ENCODE assay signal across 8 cellular contexts in the genomic region with DNA sequence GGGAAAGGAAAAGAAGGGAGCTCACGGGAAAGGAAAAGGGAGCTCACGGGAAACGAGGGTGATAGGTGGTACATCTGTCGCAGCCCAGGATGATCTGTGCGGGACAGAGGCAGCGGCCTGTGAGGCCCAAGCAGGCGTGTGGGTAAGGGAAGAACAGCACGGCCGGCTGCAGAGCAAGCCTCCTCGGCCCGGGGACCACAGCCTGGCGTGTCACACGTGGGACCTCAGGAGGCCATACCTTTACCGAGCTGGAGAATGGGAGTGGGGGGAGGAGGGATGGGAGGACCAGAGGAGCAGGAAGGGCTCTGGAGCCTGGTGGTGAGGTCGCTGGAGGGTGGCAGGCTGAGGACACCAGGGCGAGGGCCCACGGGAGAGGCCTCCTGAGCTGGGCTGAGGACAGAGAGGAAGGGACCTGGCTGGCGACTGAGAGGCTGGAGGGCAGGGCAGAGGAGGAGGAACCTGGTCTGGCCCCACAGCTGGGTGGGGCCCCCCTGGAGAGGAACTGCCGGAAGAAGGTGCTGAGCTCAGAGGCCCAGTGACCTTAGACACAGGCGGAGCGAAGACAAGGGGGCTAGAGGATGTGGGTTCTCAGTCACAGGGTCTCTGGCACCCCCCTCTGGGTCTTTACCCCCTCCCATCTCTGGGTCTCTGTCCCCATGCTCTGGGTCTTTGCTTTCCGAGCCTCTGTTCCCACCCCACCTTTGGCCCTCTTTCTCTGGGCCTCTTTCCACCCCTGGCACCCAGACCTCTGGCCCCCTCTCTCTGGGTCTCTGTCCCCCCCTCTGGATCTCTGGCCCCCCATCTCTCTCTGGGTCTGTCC. TPM values are rescaled to one million over a fixed set of nuclear protein-coding genes. Genes with fewer than 3 reads are reported as not detected.
DNase-seq lines count a peak whose midpoint lies in the region; ATAC-seq and TF ChIP-seq lines count a peak whose summit lies in the region.

No MANE protein-coding gene starts in this region.

- no peaks in the 10 kb centered on the region for H3K27me3 ChIP-seq in mesenchymal stem cell (ENCODE audit: control insufficient read depth in 1 of 2, insufficient read depth in 1 of 2, low read length in 2 of 2)
- H3K27me3 ChIP-seq in tibial nerve = no peaks in the 10 kb centered on the region

- peak overlapping the region; percentile 39 for H2BK120ac ChIP-seq in mesenchymal stem cell (ENCODE audit: low read depth, low read length)

- no peaks in the 10 kb centered on the region for H3K9me3 ChIP-seq in mesenchymal stem cell (ENCODE audit: control insufficient read depth, low read length)
- no peaks in the 10 kb centered on the region for H3K9me3 ChIP-seq in tibial nerve

- no peak overlapping the region for H2AFZ ChIP-seq in mesenchymal stem cell (ENCODE audit: low read depth, low read length)

- peak overlapping the region; percentile 99 for H2BK5ac ChIP-seq in mesenchymal stem cell (ENCODE audit: low read depth, low read length, poor library complexity, severe bottlenecking)

- H3K4me3 ChIP-seq in choroid plexus epithelial cell (ENCODE audit: low read depth, low read length) = no peak overlapping the region
- no peak overlapping the region for H3K4me3 ChIP-seq in mesenchymal stem cell (ENCODE audit: insufficient read depth in 1 of 2, low read depth in 1 of 2, low read length in 2 of 2)
- H3K4me3 ChIP-seq in tibial nerve = peak overlapping the region in 1 of 4 donors; percentile 7

- peak overlapping the region; percentile 96 for H4K91ac ChIP-seq in mesenchymal stem cell (ENCODE audit: low read length)

- WGBS in mesenchymal stem cell = 50% methylated on average over 22 of the region's 22 CpGs
- 55 to 61% methylated on average over 22 of the region's 22 CpGs for WGBS in tibial nerve, 2 donors

- DNase-seq in DMS 273 (lab: John Stamatoyannopoulos, UW; ENCODE audit: unreplicated experiment) (peak; percentile 58), DMS 273 treated with DMSO at 0.1 percent for 48 hours (lab: John Stamatoyannopoulos, UW) (no peak), choroid plexus epithelial cell (ENCODE audit: low read depth) (peak; percentile 39), mesenchymal stem cell (peak; percentile 53), tibial nerve (ENCODE audit: low spot score in 2 of 2) (peak in 1 of 2 donors; percentile 44)

- H3K4ac ChIP-seq in mesenchymal stem cell (ENCODE audit: low read depth in 1 of 2, low read length in 2 of 2) = peak overlapping the region; percentile 29 to 89

- TF ChIP-seq EP300 in tibial nerve (IDR thresholded peaks at IDR 0.05) = peak in 1 of 2 donors; percentile 26

- H3K4me2 ChIP-seq in mesenchymal stem cell (ENCODE audit: low read length, poor library complexity, severe bottlenecking) = no peak overlapping the region

- H3K23ac ChIP-seq in mesenchymal stem cell (ENCODE audit: low read length in 2 of 2) = peak overlapping the region in 1 of 2 experiments; percentile 46

- peak overlapping the region; percentile 70 for H4K8ac ChIP-seq in mesenchymal stem cell (ENCODE audit: low read length)

- peak overlapping the region in 1 of 2 experiments; percentile 89 for H2BK12ac ChIP-seq in mesenchymal stem cell (ENCODE audit: low read length in 2 of 2)

- peak overlapping the region; percentile 89 for H2AK5ac ChIP-seq in mesenchymal stem cell (ENCODE audit: low read length, severe bottlenecking)

- peak overlapping the region in 1 of 2 experiments; percentile 66 for H3K14ac ChIP-seq in mesenchymal stem cell (ENCODE audit: low read length in 2 of 2)

- H3K79me1 ChIP-seq in mesenchymal stem cell (replicated peaks; ENCODE audit: low read length, poor library complexity, severe bottlenecking) = peaks cover 3% of the 10 kb centered on the region

- H3K36me3 ChIP-seq in mesenchymal stem cell (ENCODE audit: control insufficient read depth in 1 of 2, insufficient read depth in 2 of 2, low read depth in 1 of 2, low read length in 2 of 2) (peaks cover 45 to 47% of the 10 kb centered on the region in 2 experiments), tibial nerve (peaks cover 0 to 31% (median 0%) of the 10 kb centered on the region in 3 donors)

- H2BK15ac ChIP-seq in mesenchymal stem cell (ENCODE audit: low read depth, poor library complexity, severe bottlenecking) = peak overlapping the region; percentile 87

- TF ChIP-seq CTCF in choroid plexus epithelial cell (conservative IDR thresholded peaks at IDR 0.05; ENCODE audit: low read depth, low read length) (no peak), tibial nerve (IDR thresholded peaks at IDR 0.05) (no peak)

- H3K27ac ChIP-seq in mesenchymal stem cell (ENCODE audit: low read length, poor library complexity, severe bottlenecking) (peak overlapping the region; percentile 87), tibial nerve (peak overlapping the region; percentile 92 to 97 (median 96))

- peak overlapping the region; percentile 55 to 93 for H3K18ac ChIP-seq in mesenchymal stem cell (ENCODE audit: low read depth in 1 of 2, low read length in 2 of 2)

- ATAC-seq in HG03571 (IDR thresholded peaks at IDR 0.05; ENCODE audit: unreplicated experiment) (peak; percentile 39), SK-N-SH treated with all-trans-retinoic acid at 6 μM for 48 hours (peak; percentile 1; the same call in 1 of the 3 replicates), GM18873 (IDR thresholded peaks at IDR 0.05; ENCODE audit: low FRiP score, unreplicated experiment) (no peak)

- peak overlapping the region; percentile 45 for H3K9ac ChIP-seq in mesenchymal stem cell (ENCODE audit: low read length)

- H3K4me1 ChIP-seq in mesenchymal stem cell (ENCODE audit: control insufficient read depth, insufficient read depth, low read depth, low read length) (peaks cover 43% of the 10 kb centered on the region), tibial nerve (peaks cover 0 to 44% (median 33%) of the 10 kb centered on the region in 4 donors)

- peak in 1 of 2 donors; percentile 51 for TF ChIP-seq POLR2A in tibial nerve (IDR thresholded peaks at IDR 0.05)

TF ChIP-seq in SK-N-SH treated with all-trans-retinoic acid at 6 μM for 48 hours, 23 proteins besides CTCF, POLR2A, EP300 and RAD21 (continues in another document):
- TF ChIP-seq CSDC2 (CRISPR knock-in tag; IDR thresholded peaks at IDR 0.05) = no peak
- TF ChIP-seq BACH2 (CRISPR knock-in tag; IDR thresholded peaks at IDR 0.05; ENCODE audit: borderline replicate concordance) = no peak
- no peak for TF ChIP-seq TCF4 (CRISPR knock-in tag; IDR thresholded peaks at IDR 0.05; ENCODE audit: borderline replicate concordance)
- no peak for TF ChIP-seq SNAI2 (CRISPR knock-in tag; IDR thresholded peaks at IDR 0.05)
- TF ChIP-seq, protein P1, sequence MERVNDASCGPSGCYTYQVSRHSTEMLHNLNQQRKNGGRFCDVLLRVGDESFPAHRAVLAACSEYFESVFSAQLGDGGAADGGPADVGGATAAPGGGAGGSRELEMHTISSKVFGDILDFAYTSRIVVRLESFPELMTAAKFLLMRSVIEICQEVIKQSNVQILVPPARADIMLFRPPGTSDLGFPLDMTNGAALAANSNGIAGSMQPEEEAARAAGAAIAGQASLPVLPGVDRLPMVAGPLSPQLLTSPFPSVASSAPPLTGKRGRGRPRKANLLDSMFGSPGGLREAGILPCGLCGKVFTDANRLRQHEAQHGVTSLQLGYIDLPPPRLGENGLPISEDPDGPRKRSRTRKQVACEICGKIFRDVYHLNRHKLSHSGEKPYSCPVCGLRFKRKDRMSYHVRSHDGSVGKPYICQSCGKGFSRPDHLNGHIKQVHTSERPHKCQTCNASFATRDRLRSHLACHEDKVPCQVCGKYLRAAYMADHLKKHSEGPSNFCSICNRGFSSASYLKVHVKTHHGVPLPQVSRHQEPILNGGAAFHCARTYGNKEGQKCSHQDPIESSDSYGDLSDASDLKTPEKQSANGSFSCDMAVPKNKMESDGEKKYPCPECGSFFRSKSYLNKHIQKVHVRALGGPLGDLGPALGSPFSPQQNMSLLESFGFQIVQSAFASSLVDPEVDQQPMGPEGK (CRISPR knock-in tag; IDR thresholded peaks at IDR 0.05; ENCODE audit: borderline replicate concordance) = no peak
- TF ChIP-seq PPARA (CRISPR knock-in tag; IDR thresholded peaks at IDR 0.05; ENCODE audit: borderline replicate concordance) = no peak
- TF ChIP-seq, protein P2, sequence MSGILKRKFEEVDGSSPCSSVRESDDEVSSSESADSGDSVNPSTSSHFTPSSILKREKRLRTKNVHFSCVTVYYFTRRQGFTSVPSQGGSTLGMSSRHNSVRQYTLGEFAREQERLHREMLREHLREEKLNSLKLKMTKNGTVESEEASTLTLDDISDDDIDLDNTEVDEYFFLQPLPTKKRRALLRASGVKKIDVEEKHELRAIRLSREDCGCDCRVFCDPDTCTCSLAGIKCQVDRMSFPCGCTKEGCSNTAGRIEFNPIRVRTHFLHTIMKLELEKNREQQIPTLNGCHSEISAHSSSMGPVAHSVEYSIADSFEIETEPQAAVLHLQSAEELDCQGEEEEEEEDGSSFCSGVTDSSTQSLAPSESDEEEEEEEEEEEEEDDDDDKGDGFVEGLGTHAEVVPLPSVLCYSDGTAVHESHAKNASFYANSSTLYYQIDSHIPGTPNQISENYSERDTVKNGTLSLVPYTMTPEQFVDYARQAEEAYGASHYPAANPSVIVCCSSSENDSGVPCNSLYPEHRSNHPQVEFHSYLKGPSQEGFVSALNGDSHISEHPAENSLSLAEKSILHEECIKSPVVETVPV (CRISPR knock-in tag; IDR thresholded peaks at IDR 0.05) = no peak
- peak; percentile 40; the same call in 1 of the 2 replicates for TF ChIP-seq RARB (CRISPR knock-in tag; IDR thresholded peaks at IDR 0.05)
- no peak for TF ChIP-seq ESRRG (CRISPR knock-in tag; IDR thresholded peaks at IDR 0.05)
- no peak for TF ChIP-seq ARNTL (CRISPR knock-in tag; IDR thresholded peaks at IDR 0.05; ENCODE audit: borderline replicate concordance, low read depth)
- no peak for TF ChIP-seq TOX (CRISPR knock-in tag; IDR thresholded peaks at IDR 0.05; ENCODE audit: borderline replicate concordance)

RNA-seq across cellular contexts. Expression of a gene that starts 2.9 kb away (rescaled TPM):
- polyA plus RNA-seq in mesenchymal stem cell (2013, experiment 1 of 2) = 12,810 TPM
- 12,668 TPM for polyA plus RNA-seq in mesenchymal stem cell (2013, experiment 2 of 2)
- total RNA-seq in tibial nerve = 1,000 to 10,000 TPM; 5,480 to 8,362 (median 5,857) TPM

RNA-seq across cellular contexts. Expression of a gene that starts 7.6 kb away (rescaled TPM):
- 119 TPM for polyA plus RNA-seq in mesenchymal stem cell (2013, experiment 1 of 2)
- polyA plus RNA-seq in mesenchymal stem cell (2013, experiment 2 of 2) = 110 TPM
- total RNA-seq in tibial nerve = 10 to 100 TPM; 31.4 to 61.2 (median 38.4) TPM

RNA-seq across cellular contexts. Expression of a gene that starts 28.7 kb away (rescaled TPM):
- polyA plus RNA-seq in mesenchymal stem cell (2013, experiment 1 of 2) = not detected
- 0.04 TPM for polyA plus RNA-seq in mesenchymal stem cell (2013, experiment 2 of 2)
- 1 to 10 TPM in 1 of 4 donors, not detected in 3; 1.2 TPM for total RNA-seq in tibial nerve

RNA-seq across cellular contexts. Expression of a gene that starts 30.9 kb away (rescaled TPM):
- 26.9 TPM for polyA plus RNA-seq in mesenchymal stem cell (2013, experiment 1 of 2)
- polyA plus RNA-seq in mesenchymal stem cell (2013, experiment 2 of 2) = 27.1 TPM
- total RNA-seq in tibial nerve = 10 to 100 TPM; 28.8 to 42.0 (median 31.0) TPM

RNA-seq across cellular contexts. Expression of a gene that starts 31.4 kb away (rescaled TPM):
- polyA plus RNA-seq in mesenchymal stem cell (2013, experiment 1 of 2) = 46.3 TPM
- polyA plus RNA-seq in mesenchymal stem cell (2013, experiment 2 of 2) = 43.5 TPM
- 100 to 1,000 TPM in 1 of 4 donors, 10 to 100 TPM in 3; 69.2 to 120 (median 78.5) TPM for total RNA-seq in tibial nerve
